18 cellular contexts compared by ENCODE assay signal in the genomic region with DNA sequence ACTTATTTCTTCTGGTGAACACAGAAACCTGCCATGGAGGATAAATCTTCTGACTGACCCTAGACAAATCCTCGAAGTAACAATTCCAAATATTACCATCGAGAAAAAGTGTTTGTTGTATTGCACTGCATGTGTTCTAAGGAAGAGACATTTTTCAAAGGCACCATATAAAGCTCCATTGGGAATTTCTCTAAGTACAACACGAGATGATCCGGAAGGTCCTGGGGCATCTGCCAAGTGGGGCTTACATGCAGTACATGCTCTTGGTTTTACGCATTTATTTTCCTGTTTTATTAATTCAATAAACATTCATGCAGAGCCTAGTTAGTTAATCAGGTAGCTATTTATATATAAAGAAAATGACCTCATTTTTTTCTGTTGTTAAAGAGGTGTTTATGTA.
DNase-seq lines count a peak whose midpoint lies in the region; ATAC-seq and TF ChIP-seq lines count a peak whose summit lies in the region.
"Had no signal": no experiment of that assay in that cellular context is flagged by ENCODE, and none has a peak within 500 bp of the region (broad histone marks: within the 10 kb centered on the region; RNA-seq: fewer than 3 reads in every experiment).

No MANE protein-coding gene starts in this region.

- H3K36me3 Mint-ChIP-seq in natural killer cell = no peaks in the 10 kb centered on the region
- H3K36me3 Mint-ChIP-seq: CD14-positive monocyte; CD4-positive, alpha-beta memory T cell had no signal

- no peak overlapping the region for H3K4me2 ChIP-seq in hepatocyte
- H3K4me2 ChIP-seq: BLaER1 had no signal

- H3K27ac ChIP-seq in VCaP = peak overlapping the region; percentile 6; the same call in 1 of the 2 replicates
- H3K27ac ChIP-seq in hepatocyte = peak overlapping the region; percentile 68
- H3K27ac ChIP-seq in gastrocnemius medialis = peak overlapping the region in 1 of 4 donors; percentile 30
- H3K27ac ChIP-seq: BLaER1 had no signal

- DNase-seq in dermis blood vessel endothelial cell (peak; percentile 31), hepatocyte (ENCODE audit: low spot score) (no peak), gastrocnemius medialis (peak in 1 of 2 donors; percentile 21), natural killer cell (no peak), NCI-H2227 treated with DMSO at 0.1 percent for 48 hours (lab: John Stamatoyannopoulos, UW) (no peak), NCI-H2227 (lab: John Stamatoyannopoulos, UW; ENCODE audit: unreplicated experiment) (no peak)
- DNase-seq: 8988T; CD4-positive, alpha-beta memory T cell; DMS153; DMS79; GDM1; GOT3; H7; HFFc6 had no signal

- H3K4me3 Mint-ChIP-seq in natural killer cell = no peak overlapping the region
- H3K4me3 Mint-ChIP-seq: CD14-positive monocyte; CD4-positive, alpha-beta memory T cell; HFFc6 had no signal

- TF ChIP-seq POLR2A in gastrocnemius medialis (IDR thresholded peaks at IDR 0.05) = no peak

- H3K4me3 ChIP-seq in hepatocyte (no peak overlapping the region), gastrocnemius medialis (no peak overlapping the region)
- H3K4me3 ChIP-seq: BLaER1 had no signal

- H3K4me1 ChIP-seq in hepatocyte (ENCODE audit: insufficient read depth) = peaks cover 5% of the 10 kb centered on the region
- H3K4me1 ChIP-seq in gastrocnemius medialis = peaks cover 2 to 3% of the 10 kb centered on the region in 2 donors
- H3K4me1 ChIP-seq: BLaER1 had no signal

- intact Hi-C loops in gastrocnemius medialis (cut with DNase I; ENCODE audit: low total_unique reads) (no loop called here), natural killer cell (cut with micrococcal nuclease) (no loop called here)

- peak; percentile 39 to 67 for ATAC-seq in gastrocnemius medialis
- no peak for ATAC-seq in natural killer cell
- ATAC-seq: HCT116 had no signal

- H3K79me2 ChIP-seq in hepatocyte = no peaks in the 10 kb centered on the region

- no peaks in the 10 kb centered on the region for H3K9me2 ChIP-seq in hepatocyte (replicated peaks; ENCODE audit: insufficient read depth)

- H3K36me3 ChIP-seq in hepatocyte (replicated peaks; ENCODE audit: insufficient read depth, low read depth) (no peaks in the 10 kb centered on the region), gastrocnemius medialis (no peaks in the 10 kb centered on the region)
- H3K36me3 ChIP-seq: BLaER1 had no signal

- TF ChIP-seq CTCF in VCaP (conservative IDR thresholded peaks at IDR 0.05) = no peak
- no peak for TF ChIP-seq CTCF in hepatocyte (IDR thresholded peaks at IDR 0.05; ENCODE audit: poor library complexity)
- no peak for TF ChIP-seq CTCF in gastrocnemius medialis (IDR thresholded peaks at IDR 0.05 in 4 of 5, conservative IDR thresholded peaks at IDR 0.05 in 1 of 5)
- TF ChIP-seq CTCF in natural killer cell (IDR thresholded peaks at IDR 0.05) = no peak

- H4K20me1 ChIP-seq in hepatocyte (ENCODE audit: insufficient read depth, poor library complexity, severe bottlenecking) = no peaks in the 10 kb centered on the region
- H4K20me1 ChIP-seq: BLaER1 had no signal

- no peaks in the 10 kb centered on the region for H3K27me3 Mint-ChIP-seq in natural killer cell (ENCODE audit: low read depth in 2 of 2)
- H3K27me3 Mint-ChIP-seq: CD4-positive, alpha-beta memory T cell had no signal

- H3K27ac Mint-ChIP-seq in natural killer cell = no peak overlapping the region
- H3K27ac Mint-ChIP-seq: CD14-positive monocyte, HFFc6 had no signal

- peaks cover 8 to 11% of the 10 kb centered on the region in 2 donors for H3K9me3 Mint-ChIP-seq in natural killer cell
- H3K9me3 Mint-ChIP-seq: HFFc6 had no signal

- H3K27me3 ChIP-seq in hepatocyte (no peaks in the 10 kb centered on the region), gastrocnemius medialis (no peaks in the 10 kb centered on the region)
- H3K27me3 ChIP-seq: BLaER1 had no signal

- H3K9me3 ChIP-seq in hepatocyte (ENCODE audit: low read depth) = no peaks in the 10 kb centered on the region
- no peaks in the 10 kb centered on the region for H3K9me3 ChIP-seq in gastrocnemius medialis
- H3K9me3 ChIP-seq: BLaER1 had no signal

- H2AFZ ChIP-seq in hepatocyte = no peak overlapping the region

- WGBS in hepatocyte (ENCODE audit: low lambda C conversion rate, missing lambda C conversion rate) = 56% methylated on average over 5 of the region's 5 CpGs

- H3K4me1 Mint-ChIP-seq in natural killer cell = no peaks in the 10 kb centered on the region
- H3K4me1 Mint-ChIP-seq: CD14-positive monocyte; CD4-positive, alpha-beta memory T cell had no signal

- in situ Hi-C loops in gastrocnemius medialis (cut with MboI; ENCODE audit: low sequenced_read_pairs in 4 of 4) = no loop called here

Comparison
In these comparisons a context has a peak if more than half of its experiments do, and no peak if none do; other contexts are left out.
1. ATAC-seq: peak in gastrocnemius medialis (2 of 2); none in natural killer cell (0 of 3).